22 cellular contexts compared by ENCODE assay signal in genomic region chr14:93490001-93490400, GRCh38. TPM values are rescaled to one million over a fixed set of nuclear protein-coding genes. Genes with fewer than 3 reads are reported as not detected.
"Had no signal": no experiment of that assay in that cellular context is flagged by ENCODE, and none has a peak within 500 bp of the region (broad histone marks: within the 10 kb centered on the region; RNA-seq: fewer than 3 reads in every experiment).

No MANE protein-coding gene starts in this region.

- H3K27ac Mint-ChIP-seq: mesothelial cell of epicardium, naive B cell had no signal

- H3K27me3 ChIP-seq: esophagus squamous epithelium, gastrocnemius medialis, heart right ventricle, left lung had no signal

- H3K4me1 Mint-ChIP-seq: mesothelial cell of epicardium had no signal

- H3K4me1 ChIP-seq: esophagus squamous epithelium, gastrocnemius medialis, left lung, lower lobe of right lung had no signal

- H3K27ac ChIP-seq: coronary artery, epithelial cell of prostate, esophagus squamous epithelium, gastrocnemius medialis, left lung, lower lobe of right lung had no signal

- H3K36me3 ChIP-seq: esophagus squamous epithelium, gastrocnemius medialis, heart right ventricle, left lung, lower lobe of right lung had no signal

- H3K4me3 Mint-ChIP-seq: mesothelial cell of epicardium had no signal

- DNase-seq: effector CD4-positive, alpha-beta T cell; effector memory CD4-positive, alpha-beta T cell; erythroblast; esophagus squamous epithelium; foreskin fibroblast; foreskin melanocyte; gastrocnemius medialis; glutamatergic neuron; head of caudate nucleus; heart right ventricle; hippocampal formation; left cardiac atrium; left lung; left ventricle myocardium superior; lower lobe of right lung; mesenchymal stem cell; mucosa of descending colon; naive B cell had no signal

- H3K4me3 ChIP-seq: coronary artery, esophagus squamous epithelium, gastrocnemius medialis, heart right ventricle, left lung, lower lobe of right lung, mucosa of descending colon had no signal

- H3K9me3 ChIP-seq: esophagus squamous epithelium, gastrocnemius medialis, left lung, lower lobe of right lung, mucosa of descending colon had no signal

- H3K36me3 Mint-ChIP-seq: mesothelial cell of epicardium had no signal

RNA-seq across cellular contexts. Expression of gene UNC79, which starts 59.3 kb away (rescaled TPM):
- total RNA-seq: lung microvascular endothelial cell had no signal
